Comparison of ENCODE assay signal across 20 cellular contexts in the genomic region with DNA sequence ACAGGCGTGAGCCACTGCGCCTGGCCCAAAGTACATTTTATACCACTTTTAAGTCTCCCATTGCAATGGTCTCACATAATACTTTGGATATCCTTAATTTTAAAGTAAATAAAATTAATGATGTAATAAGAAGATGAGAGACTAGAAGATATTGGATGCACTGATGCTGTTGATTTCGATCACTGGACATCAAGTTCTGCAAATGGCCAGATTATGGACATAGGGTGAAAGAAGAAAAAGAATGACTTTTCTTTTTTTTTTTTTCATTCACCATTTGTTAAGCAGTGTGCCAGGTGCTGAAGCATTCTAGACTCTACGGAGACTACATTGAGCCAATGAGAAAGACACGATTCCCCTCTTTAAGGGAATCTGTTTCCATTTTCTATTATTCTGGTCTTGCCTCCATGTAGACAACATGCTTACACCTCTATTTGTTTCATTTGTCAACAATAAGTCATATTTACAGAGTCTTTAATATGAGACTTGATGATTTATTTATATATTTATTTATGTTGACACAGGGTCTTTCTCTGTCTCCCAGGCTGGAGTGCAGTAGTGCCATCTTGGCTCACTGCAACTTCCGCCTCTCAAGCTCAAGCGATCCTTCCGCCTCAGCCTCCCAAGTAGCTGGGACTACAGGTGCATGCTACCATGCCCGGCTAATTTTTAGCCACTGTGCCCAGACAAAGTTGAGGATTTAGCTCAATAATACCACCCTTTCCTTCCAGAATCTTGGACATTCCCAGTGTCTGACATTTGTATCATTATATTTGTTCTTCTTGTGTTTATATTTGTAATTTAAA. TPM values are rescaled to one million over a fixed set of nuclear protein-coding genes. Genes with fewer than 3 reads are reported as not detected.
"Had no signal": no experiment of that assay in that cellular context is flagged by ENCODE, and none has a peak within 500 bp of the region (broad histone marks: within the 10 kb centered on the region; RNA-seq: fewer than 3 reads in every experiment).

No MANE protein-coding gene starts in this region.

- H3K27ac ChIP-seq: upper lobe of left lung had no signal

- FAIRE-seq: keratinocyte had no signal

- H3K4me1 Mint-ChIP-seq: activated B cell treated with CpG ODN at 0.5 μM for 24 hours; brain; central memory CD8-positive, alpha-beta T cell; nephron had no signal

- ATAC-seq: left lobe of liver; stimulated activated naive CD8-positive, alpha-beta T cell treated with anti-CD3 and anti-CD28 coated beads, Interleukin-15, amount 100 ng/mL, for 72 hours had no signal

- H3K36me3 Mint-ChIP-seq: activated naive CD8-positive, alpha-beta T cell treated with anti-CD3 and anti-CD28 coated beads, Interleukin-2, amount 10 ng/mL, durations not matched to agents 7 days and 5 days had no signal

- H3K4me3 Mint-ChIP-seq: activated B cell treated with CpG ODN at 0.5 μM for 24 hours; activated CD4-positive, alpha-beta memory T cell treated with anti-CD3 and anti-CD28 coated beads, Interleukin-2, amount 10 ng/mL, durations not matched to agents 7 days and 5 days; activated naive CD8-positive, alpha-beta T cell treated with anti-CD3 and anti-CD28 coated beads, Interleukin-2, amount 10 ng/mL, durations not matched to agents 7 days and 5 days; activated T-cell treated with anti-CD3 and anti-CD28 coated beads, Interleukin-2, amount 50 U/mL, for 24 hours; brain; central memory CD8-positive, alpha-beta T cell; nephron; stimulated activated naive CD8-positive, alpha-beta T cell treated with anti-CD3 and anti-CD28 coated beads, Interleukin-15, amount 100 ng/mL, for 72 hours had no signal

- H3K9me3 ChIP-seq: upper lobe of left lung had no signal

- H3K4me3 ChIP-seq: upper lobe of left lung had no signal

- H3K9me3 Mint-ChIP-seq: activated B cell treated with CpG ODN at 0.5 μM for 24 hours; activated CD4-positive, alpha-beta memory T cell treated with anti-CD3 and anti-CD28 coated beads, Interleukin-2, amount 10 ng/mL, durations not matched to agents 7 days and 5 days; activated naive CD8-positive, alpha-beta T cell treated with anti-CD3 and anti-CD28 coated beads, Interleukin-2, amount 10 ng/mL, durations not matched to agents 7 days and 5 days; activated T-helper 2 cell treated with anti-CD3 and anti-CD28 coated beads, Interferon-gamma antibody, Interleukin-2, Interleukin-4, amounts not matched to agents 10 μg/mL and 5 μg/mL and 100 μg/mL, durations not matched to agents 14 hours and 24 hours and 36 hours; brain; central memory CD8-positive, alpha-beta T cell; nephron; stimulated activated naive CD8-positive, alpha-beta T cell treated with anti-CD3 and anti-CD28 coated beads, Interleukin-15, amount 100 ng/mL, for 72 hours had no signal

- H3K27ac Mint-ChIP-seq: activated B cell treated with CpG ODN at 0.5 μM for 24 hours; activated CD4-positive, alpha-beta memory T cell treated with anti-CD3 and anti-CD28 coated beads, Interleukin-2, amount 10 ng/mL, durations not matched to agents 7 days and 5 days; activated naive CD8-positive, alpha-beta T cell treated with anti-CD3 and anti-CD28 coated beads, Interleukin-2, amount 10 ng/mL, durations not matched to agents 7 days and 5 days; activated T-cell treated with anti-CD3 and anti-CD28 coated beads, Interleukin-2, amount 50 U/mL, for 24 hours; activated T-helper 2 cell treated with anti-CD3 and anti-CD28 coated beads, Interferon-gamma antibody, Interleukin-2, Interleukin-4, amounts not matched to agents 10 μg/mL and 5 μg/mL and 100 μg/mL, durations not matched to agents 14 hours and 24 hours and 36 hours; brain; nephron; stimulated activated naive CD8-positive, alpha-beta T cell treated with anti-CD3 and anti-CD28 coated beads, Interleukin-15, amount 100 ng/mL, for 72 hours had no signal

- DNase-seq: activated B cell treated with CpG ODN at 0.5 μM for 24 hours; activated CD4-positive, alpha-beta memory T cell treated with anti-CD3 and anti-CD28 coated beads, Interleukin-2, amount 10 ng/mL, durations not matched to agents 7 days and 5 days; activated CD4-positive, alpha-beta T cell treated with anti-CD3 and anti-CD28 coated beads for 48 hours; activated naive CD4-positive, alpha-beta T cell treated with Interleukin-2 at 50 U/mL for 16 hours; activated naive CD8-positive, alpha-beta T cell treated with anti-CD3 and anti-CD28 coated beads, Interleukin-2, amount 10 ng/mL, durations not matched to agents 7 days and 5 days; activated T-cell treated with anti-CD3 and anti-CD28 coated beads, Interleukin-2, amount 50 U/mL, for 24 hours; amygdala; effector CD8-positive, alpha-beta T cell; glutamatergic neuron; hypothalamus; midbrain; posterior cingulate gyrus; stimulated activated naive CD8-positive, alpha-beta T cell treated with anti-CD3 and anti-CD28 coated beads, Interleukin-15, amount 100 ng/mL, for 72 hours; upper lobe of left lung had no signal

- H3K27me3 ChIP-seq: upper lobe of left lung had no signal

RNA-seq across cellular contexts. Expression of a gene that starts 23.7 kb away (rescaled TPM):
- total RNA-seq: activated B cell treated with CpG ODN at 0.5 μM for 24 hours had no signal
